Comparison of ENCODE assay signal across 10 cellular contexts in genomic region chr13:31050486-31051400, GRCh38.
DNase-seq lines count a peak whose midpoint lies in the region; ATAC-seq and TF ChIP-seq lines count a peak whose summit lies in the region.
"Had no signal": no experiment of that assay in that cellular context is flagged by ENCODE, and none has a peak within 500 bp of the region (broad histone marks: within the 10 kb centered on the region; RNA-seq: fewer than 3 reads in every experiment).

No MANE protein-coding gene starts in this region.

- TF ChIP-seq CTCF in 22Rv1 (IDR thresholded peaks at IDR 0.05), result peak; percentile 10; the same call in 1 of the 2 replicates
- peak; percentile 4 for TF ChIP-seq CTCF in GM10248 (IDR thresholded peaks at IDR 0.05; ENCODE audit: control extremely low read depth, extremely low read depth, low read depth, missing control alignments)

- POLR2A ChIA-PET in GM10248 (lab: Yijun Ruan, JAX), result interaction anchor here (0.5 to 0.6 kb wide), 2 partner anchors 25 to 578 kb away, joined by 4 to 5 read pairs; no protein-coding TSS in a partner anchor

- DNase-seq in GM10248 (ENCODE audit: extremely low spot score) (no peak), SIG-M5 treated with dmso at 0.1 percent for 504 hours (lab: John Stamatoyannopoulos, UW; ENCODE audit: unreplicated experiment) (peak; percentile 39), hepatic stellate cell (ENCODE audit: low spot score) (peak; percentile 54), germinal center (ENCODE audit: low spot score) (no peak), putamen (ENCODE audit: low spot score) (no peak), C1 segment of cervical spinal cord (lab: John Stamatoyannopoulos, UW) (no peak)
- DNase-seq: DMS79, immature natural killer cell had no signal

- no peak overlapping the region for H3K27ac ChIP-seq in 22Rv1

- no peak for ATAC-seq in HG02610 (IDR thresholded peaks at IDR 0.05; ENCODE audit: unreplicated experiment)

- CTCF ChIA-PET in GM10248 (lab: Yijun Ruan, JAX), result interaction anchor here (0.8 to 1.3 kb wide), 2 partner anchors 9 to 15 kb away, joined by 3 to 4 read pairs; no protein-coding TSS in a partner anchor

Comparison
In these comparisons a context has a peak if more than half of its experiments do, and no peak if none do; other contexts are left out.
1. DNase-seq: peak in SIG-M5 treated with dmso at 0.1 percent for 504 hours (single experiment) and hepatic stellate cell (single experiment); none in GM10248 (single experiment), germinal center (single experiment), putamen (single experiment) and C1 segment of cervical spinal cord (0 of 14).